In the genomic region with DNA sequence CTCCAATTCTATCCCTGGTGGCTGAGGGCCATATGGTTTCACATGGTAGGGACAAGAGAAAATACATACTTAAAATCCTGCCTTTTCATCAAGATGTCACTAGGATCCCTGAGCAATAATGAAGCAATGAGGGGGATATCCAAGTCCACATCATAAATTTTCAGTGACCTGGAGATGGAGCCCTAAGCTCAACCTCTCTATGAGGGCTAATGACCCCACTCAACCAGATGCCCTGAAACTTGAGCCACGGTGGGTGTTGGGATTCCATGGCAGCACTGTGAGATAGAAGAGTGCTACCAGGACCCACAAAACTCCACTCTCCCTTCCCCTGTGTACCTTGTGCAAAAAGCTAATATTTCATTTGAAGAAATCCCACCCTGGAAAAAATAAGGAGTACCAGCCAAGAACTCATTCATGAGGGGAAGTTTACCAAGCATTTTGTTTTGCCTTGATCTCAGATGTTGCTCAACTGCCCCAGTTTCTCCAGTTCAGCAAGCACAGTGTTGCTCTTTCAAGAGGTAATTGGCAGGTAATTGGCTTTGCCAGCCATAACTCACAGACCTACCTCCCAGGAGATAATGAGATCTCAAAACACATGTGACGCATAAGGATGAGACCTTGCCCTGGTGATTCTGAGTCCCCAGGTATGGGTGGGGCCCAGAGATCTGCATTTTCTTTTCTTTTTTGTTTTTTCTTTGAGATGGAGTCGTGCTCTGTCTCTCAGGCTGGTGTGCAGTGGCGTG, we compare ENCODE assay signal across 13 cellular contexts. TPM values are rescaled to one million over a fixed set of nuclear protein-coding genes. Genes with fewer than 3 reads are reported as not detected.
DNase-seq lines count a peak whose midpoint lies in the region; ATAC-seq, FAIRE-seq and TF ChIP-seq lines count a peak whose summit lies in the region.
"Had no signal": no experiment of that assay in that cellular context is flagged by ENCODE, and none has a peak within 500 bp of the region (broad histone marks: within the 10 kb centered on the region; RNA-seq: fewer than 3 reads in every experiment).

No MANE protein-coding gene starts in this region.

- no peaks in the 10 kb centered on the region for H3K27me3 ChIP-seq in CD4-positive, alpha-beta T cell (ENCODE audit: control insufficient read depth, insufficient read depth, low read length)
- H3K27me3 ChIP-seq: spleen had no signal

- no peaks in the 10 kb centered on the region for H3K36me3 Mint-ChIP-seq in CD4-positive, alpha-beta T cell (ENCODE audit: low read depth)
- H3K36me3 Mint-ChIP-seq: CD4-positive, alpha-beta memory T cell had no signal

- in situ Hi-C loops in SK-MEL-5 (cut with HindIII; ENCODE audit: low pct_unique_long_range_greater_than_20kb, low sequenced_read_pairs): no loop called here

- no peak for TF ChIP-seq CTCF in CD4-positive, alpha-beta T cell (IDR thresholded peaks at IDR 0.05)

- H3K9me3 Mint-ChIP-seq in CD4-positive, alpha-beta T cell: no peaks in the 10 kb centered on the region
- H3K9me3 Mint-ChIP-seq: activated naive CD4-positive, alpha-beta T cell treated with anti-CD3 and anti-CD28 coated beads for 36 hours; CD4-positive, alpha-beta memory T cell; neural crest cell had no signal

- POLR2A ChIA-PET in CD4-positive, alpha-beta T cell (lab: Charles Lee): no interaction called here

- CTCF ChIA-PET in CD4-positive, alpha-beta T cell (lab: Charles Lee): interaction anchor here (1.0 to 1.4 kb wide), 2 partner anchors 58 to 64 kb away, joined by 3 read pairs; no protein-coding TSS in a partner anchor

- H3K9me3 ChIP-seq in CD4-positive, alpha-beta T cell (ENCODE audit: control insufficient read depth, low read length): no peaks in the 10 kb centered on the region
- H3K9me3 ChIP-seq: spleen had no signal

- ATAC-seq in CD4-positive, alpha-beta T cell (ENCODE audit: poor library complexity): no peak
- ATAC-seq in HG03039 (IDR thresholded peaks at IDR 0.05; ENCODE audit: unreplicated experiment) (no peak), HG03460 (IDR thresholded peaks at IDR 0.05; ENCODE audit: unreplicated experiment) (no peak)

- FAIRE-seq in GM18507 (lab: Jason Lieb, UNC): peak; percentile 18
- FAIRE-seq: islet of Langerhans had no signal

- DNase-seq in CD4-positive, alpha-beta T cell: no peak
- DNase-seq in GM18507 (ENCODE audit: extremely low spot score, insufficient read length, low read depth) (no peak), SK-MEL-5 (ENCODE audit: low read depth, low spot score) (peak; percentile 38), kidney tubule cell (ENCODE audit: low spot score) (peak; percentile 4), NCI-H128 (lab: John Stamatoyannopoulos, UW; ENCODE audit: unreplicated experiment) (no peak)
- no peak for DNase-seq in activated effector memory CD4-positive, alpha-beta T cell treated with Interleukin-2 at 50 U/mL for 16 hours
- DNase-seq: spleen had no signal

- H3K27ac Mint-ChIP-seq in CD4-positive, alpha-beta T cell: peak overlapping the region; percentile 81

- no peak overlapping the region for H3K27ac ChIP-seq in CD4-positive, alpha-beta T cell (ENCODE audit: low read depth, low read length)
- H3K27ac ChIP-seq: spleen had no signal

- no peak overlapping the region for H3K4me3 Mint-ChIP-seq in CD4-positive, alpha-beta T cell
- H3K4me3 Mint-ChIP-seq: neural crest cell had no signal

- H3K4me1 Mint-ChIP-seq in CD4-positive, alpha-beta T cell (ENCODE audit: low read depth): peaks cover 47% of the 10 kb centered on the region

- intact Hi-C loops in CD4-positive, alpha-beta T cell (cut with DNase I, micrococcal nuclease): loop anchor here (2.0 kb wide), 2 partner anchors 41 to 155 kb away; no protein-coding TSS in a partner anchor

- no peaks in the 10 kb centered on the region for H3K27me3 Mint-ChIP-seq in CD4-positive, alpha-beta T cell
- H3K27me3 Mint-ChIP-seq: CD4-positive, alpha-beta memory T cell had no signal

RNA-seq across cellular contexts. Expression of a gene that starts 50.9 kb away (rescaled TPM):
- total RNA-seq in CD4-positive, alpha-beta T cell: 10 to 100 TPM; 82.6 to 91.8 TPM
- 23.8 and 26.1 TPM in 2 replicates for total RNA-seq in SK-MEL-5 (2014; rRNA removed; shearing (Covaris generic))
- polyA plus RNA-seq in SK-MEL-5 (2015; cell fraction: cytosol; rRNA removed): 16.6 and 17.8 TPM in 2 replicates
- 27.3 and 28.8 TPM in 2 replicates for polyA plus RNA-seq in SK-MEL-5 (2015; cell fraction: nucleus; rRNA removed)

Comparison
In these comparisons a context has a peak if more than half of its experiments do, and no peak if none do; other contexts are left out.
1. DNase-seq: peak in SK-MEL-5 (single experiment) and kidney tubule cell (single experiment); none in CD4-positive, alpha-beta T cell (0 of 10), GM18507 (single experiment), activated effector memory CD4-positive, alpha-beta T cell treated with Interleukin-2 at 50 U/mL for 16 hours (single experiment) and NCI-H128 (single experiment).